ENCODE assay signal across 36 cellular contexts in the genomic region with DNA sequence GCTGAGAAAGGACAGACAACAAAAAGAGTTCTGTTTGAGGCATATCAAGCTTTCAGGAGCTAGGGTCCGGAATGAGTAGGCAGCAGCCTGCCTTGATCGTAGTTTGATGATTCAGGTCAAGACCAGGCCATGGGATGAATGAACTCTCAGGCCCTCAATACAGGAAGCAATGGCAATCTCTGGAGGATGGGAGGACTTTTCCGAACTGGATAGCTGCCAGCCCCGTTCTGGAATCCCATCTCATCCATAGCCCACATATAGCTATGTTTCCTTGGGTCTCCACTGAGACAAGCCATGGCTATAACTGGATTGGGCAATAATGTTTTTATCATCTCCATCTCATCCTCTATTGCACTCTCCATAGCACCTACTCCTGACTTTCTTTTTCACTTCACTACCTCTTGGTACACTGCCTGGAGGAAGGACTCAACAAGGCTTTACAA. TPM values are rescaled to one million over a fixed set of nuclear protein-coding genes. Genes with fewer than 3 reads are reported as not detected.
"Had no signal": no experiment of that assay in that cellular context is flagged by ENCODE, and none has a peak within 500 bp of the region (broad histone marks: within the 10 kb centered on the region; RNA-seq: fewer than 3 reads in every experiment).

No MANE protein-coding gene starts in this region.

- H3K4me3 Mint-ChIP-seq: activated B cell treated with CpG ODN at 0.5 μM for 24 hours; activated CD8-positive, alpha-beta T cell treated with anti-CD3 and anti-CD28 coated beads for 36 hours; activated naive CD4-positive, alpha-beta T cell treated with anti-CD3 and anti-CD28 coated beads for 36 hours; activated naive CD4-positive, alpha-beta T cell treated with anti-CD3 and anti-CD28 coated beads, Interleukin-2, amount 50 U/mL, for 24 hours; activated naive CD8-positive, alpha-beta T cell treated with anti-CD3 and anti-CD28 coated beads for 36 hours; activated naive CD8-positive, alpha-beta T cell treated with anti-CD3 and anti-CD28 coated beads, Interleukin-2, amount 50 U/mL, for 24 hours; activated T-cell treated with anti-CD3 and anti-CD28 coated beads, Interleukin-2, amount 50 U/mL, for 4 hours; activated T-helper 17 cell treated with anti-CD3 and anti-CD28 coated beads, Interleukin-2, amount 50 U/mL, for 72 hours; T-helper 17 cell; T-helper 2 cell treated with Interferon-gamma antibody and Interleukin-4, amounts not matched to agents 5 μg/mL and 100 μg/mL, for 36 hours had no signal

- H3K4me3 ChIP-seq: adrenal gland, body of pancreas, colonic mucosa, esophagus squamous epithelium, gastroesophageal sphincter had no signal

- H3K27ac ChIP-seq: adrenal gland, body of pancreas, colonic mucosa, epithelial cell of prostate, gastroesophageal sphincter, WERI-Rb-1 had no signal

- H3K9me3 ChIP-seq: adrenal gland, body of pancreas, colonic mucosa, esophagus squamous epithelium, gastroesophageal sphincter had no signal

- DNase-seq: activated B cell treated with CpG ODN at 0.5 μM for 24 hours; activated CD4-positive, alpha-beta T cell treated with anti-CD3 and anti-CD28 coated beads for 48 hours; activated CD4-positive, alpha-beta T cell treated with anti-CD3 and anti-CD28 coated beads, Interleukin-2, amount 50 U/mL, for 1 hour; activated CD4-positive, alpha-beta T cell treated with anti-CD3 and anti-CD28 coated beads, Interleukin-2, amount 50 U/mL, for 48 hours; activated CD8-positive, alpha-beta memory T cell treated with anti-CD3 and anti-CD28 coated beads for 24 hours; activated CD8-positive, alpha-beta T cell treated with anti-CD3 and anti-CD28 coated beads for 36 hours; activated effector memory CD4-positive, alpha-beta T cell treated with Interleukin-2 at 50 U/mL for 16 hours; activated naive CD4-positive, alpha-beta T cell treated with anti-CD3 and anti-CD28 coated beads for 36 hours; activated naive CD8-positive, alpha-beta T cell treated with anti-CD3 and anti-CD28 coated beads for 36 hours; activated naive CD8-positive, alpha-beta T cell treated with anti-CD3 and anti-CD28 coated beads, Interleukin-2, amount 50 U/mL, for 24 hours; activated T-cell treated with anti-CD3 and anti-CD28 coated beads, Interleukin-2, amount 50 U/mL, for 4 hours; adrenal gland; amygdala; aorta; body of pancreas; caudate nucleus; colonic mucosa; effector CD8-positive, alpha-beta T cell; esophagus squamous epithelium; foreskin melanocyte; T-helper 1 cell; T-helper 17 cell; T1000; WERI-Rb-1 had no signal

- H3K27ac Mint-ChIP-seq: activated B cell treated with CpG ODN at 0.5 μM for 24 hours; activated CD8-positive, alpha-beta T cell treated with anti-CD3 and anti-CD28 coated beads for 36 hours; activated naive CD4-positive, alpha-beta T cell treated with anti-CD3 and anti-CD28 coated beads for 36 hours; activated naive CD4-positive, alpha-beta T cell treated with anti-CD3 and anti-CD28 coated beads, Interleukin-2, amount 50 U/mL, for 24 hours; activated naive CD8-positive, alpha-beta T cell treated with anti-CD3 and anti-CD28 coated beads for 36 hours; activated naive CD8-positive, alpha-beta T cell treated with anti-CD3 and anti-CD28 coated beads, Interleukin-2, amount 50 U/mL, for 24 hours; activated T-helper 17 cell treated with anti-CD3 and anti-CD28 coated beads, Interleukin-2, amount 50 U/mL, for 72 hours; T-helper 17 cell; T-helper 2 cell treated with Interferon-gamma antibody and Interleukin-4, amounts not matched to agents 5 μg/mL and 100 μg/mL, for 36 hours had no signal

- H3K4me1 ChIP-seq: adrenal gland, body of pancreas, colonic mucosa, esophagus squamous epithelium, gastroesophageal sphincter had no signal

- FAIRE-seq: endometrium, endothelial cell of umbilical vein had no signal

- H3K4me1 Mint-ChIP-seq: activated B cell treated with CpG ODN at 0.5 μM for 24 hours; activated naive CD4-positive, alpha-beta T cell treated with anti-CD3 and anti-CD28 coated beads, Interleukin-2, amount 50 U/mL, for 24 hours; activated naive CD8-positive, alpha-beta T cell treated with anti-CD3 and anti-CD28 coated beads for 36 hours; activated naive CD8-positive, alpha-beta T cell treated with anti-CD3 and anti-CD28 coated beads, Interleukin-2, amount 50 U/mL, for 24 hours; activated T-helper 17 cell treated with anti-CD3 and anti-CD28 coated beads, Interleukin-2, amount 50 U/mL, for 72 hours had no signal

- H3K36me3 ChIP-seq: adrenal gland, colonic mucosa, esophagus squamous epithelium, gastroesophageal sphincter, WERI-Rb-1 had no signal

- H3K36me3 Mint-ChIP-seq: activated naive CD4-positive, alpha-beta T cell treated with anti-CD3 and anti-CD28 coated beads, Interleukin-2, amount 50 U/mL, for 24 hours; activated naive CD8-positive, alpha-beta T cell treated with anti-CD3 and anti-CD28 coated beads for 36 hours had no signal

- H3K27me3 ChIP-seq: adrenal gland, body of pancreas, colonic mucosa had no signal

- H3K9me3 Mint-ChIP-seq: activated B cell treated with CpG ODN at 0.5 μM for 24 hours; activated CD8-positive, alpha-beta T cell treated with anti-CD3 and anti-CD28 coated beads for 36 hours; activated naive CD4-positive, alpha-beta T cell treated with anti-CD3 and anti-CD28 coated beads for 36 hours; activated naive CD4-positive, alpha-beta T cell treated with anti-CD3 and anti-CD28 coated beads, Interleukin-2, amount 50 U/mL, for 24 hours; activated naive CD8-positive, alpha-beta T cell treated with anti-CD3 and anti-CD28 coated beads for 36 hours; activated naive CD8-positive, alpha-beta T cell treated with anti-CD3 and anti-CD28 coated beads, Interleukin-2, amount 50 U/mL, for 24 hours; activated T-cell treated with anti-CD3 and anti-CD28 coated beads, Interleukin-2, amount 50 U/mL, for 4 hours; activated T-helper 17 cell treated with anti-CD3 and anti-CD28 coated beads, Interleukin-2, amount 50 U/mL, for 72 hours; T-helper 2 cell treated with Interferon-gamma antibody and Interleukin-4, amounts not matched to agents 5 μg/mL and 100 μg/mL, for 36 hours had no signal

- ATAC-seq: activated CD4-positive, CD25-positive, alpha-beta regulatory T cell treated with anti-CD3 and anti-CD28 coated beads, Interleukin-2, amount 50 U/mL, for 24 hours; activated CD8-positive, alpha-beta T cell treated with anti-CD3 and anti-CD28 coated beads for 36 hours; activated naive CD8-positive, alpha-beta T cell treated with anti-CD3 and anti-CD28 coated beads, Interleukin-2, amount 50 U/mL, for 24 hours; activated T-cell treated with anti-CD3 and anti-CD28 coated beads, Interleukin-2, amount 50 U/mL, for 4 hours; activated T-helper 17 cell treated with anti-CD3 and anti-CD28 coated beads, Interleukin-2, amount 50 U/mL, for 72 hours; body of pancreas; gastroesophageal sphincter; T-helper 17 cell had no signal

RNA-seq across cellular contexts. Expression of gene AHSG, which starts 12.8 kb away (rescaled TPM):
- total RNA-seq: activated B cell treated with CpG ODN at 0.5 μM for 24 hours; activated CD8-positive, alpha-beta T cell treated with anti-CD3 and anti-CD28 coated beads for 36 hours; activated naive CD4-positive, alpha-beta T cell treated with anti-CD3 and anti-CD28 coated beads for 36 hours; activated naive CD8-positive, alpha-beta T cell treated with anti-CD3 and anti-CD28 coated beads for 36 hours; activated T-helper 17 cell treated with anti-CD3 and anti-CD28 coated beads, Interleukin-2, amount 50 U/mL, for 72 hours; aorta; body of pancreas; dermis microvascular lymphatic vessel endothelial cell; endothelial cell of umbilical vein; esophagus squamous epithelium; fibroblast of lung; fibroblast of villous mesenchyme; gastroesophageal sphincter; glomerular endothelial cell; T-helper 17 cell had no signal
- polyA plus RNA-seq: endothelial cell of umbilical vein, fibroblast of lung had no signal

RNA-seq across cellular contexts. Expression of gene FETUB, which starts 14.6 kb away (rescaled TPM):
- total RNA-seq: activated B cell treated with CpG ODN at 0.5 μM for 24 hours; activated CD8-positive, alpha-beta T cell treated with anti-CD3 and anti-CD28 coated beads for 36 hours; activated naive CD4-positive, alpha-beta T cell treated with anti-CD3 and anti-CD28 coated beads for 36 hours; activated naive CD8-positive, alpha-beta T cell treated with anti-CD3 and anti-CD28 coated beads for 36 hours; activated T-cell treated with anti-CD3 and anti-CD28 coated beads, Interleukin-2, amount 50 U/mL, for 4 hours; activated T-helper 17 cell treated with anti-CD3 and anti-CD28 coated beads, Interleukin-2, amount 50 U/mL, for 72 hours; adrenal gland; aorta; body of pancreas; dermis microvascular lymphatic vessel endothelial cell; endothelial cell of umbilical vein; fibroblast of lung; fibroblast of villous mesenchyme; gastroesophageal sphincter; glomerular endothelial cell; T-helper 17 cell had no signal
- polyA plus RNA-seq: adrenal gland, aorta, endothelial cell of umbilical vein, fibroblast of lung had no signal

RNA-seq across cellular contexts. Expression of gene HRG, which starts 40.2 kb away (rescaled TPM):
- total RNA-seq: activated B cell treated with CpG ODN at 0.5 μM for 24 hours; activated CD8-positive, alpha-beta T cell treated with anti-CD3 and anti-CD28 coated beads for 36 hours; activated naive CD4-positive, alpha-beta T cell treated with anti-CD3 and anti-CD28 coated beads for 36 hours; activated naive CD8-positive, alpha-beta T cell treated with anti-CD3 and anti-CD28 coated beads for 36 hours; activated T-cell treated with anti-CD3 and anti-CD28 coated beads, Interleukin-2, amount 50 U/mL, for 4 hours; activated T-helper 17 cell treated with anti-CD3 and anti-CD28 coated beads, Interleukin-2, amount 50 U/mL, for 72 hours; aorta; body of pancreas; dermis microvascular lymphatic vessel endothelial cell; endothelial cell of umbilical vein; esophagus squamous epithelium; fibroblast of lung; fibroblast of villous mesenchyme; gastroesophageal sphincter; glomerular endothelial cell; T-helper 17 cell had no signal
- polyA plus RNA-seq: aorta, endothelial cell of umbilical vein, fibroblast of lung had no signal
